Comparison of ENCODE assay signal across 1 cellular context in genomic region chr15:63521405-63522142, GRCh38.
TF ChIP-seq lines count a peak whose summit lies in the region.

No MANE protein-coding gene starts in this region.

TF ChIP-seq in K562, 482 proteins besides CTCF, POLR2A, EP300 and RAD21 (continued from another document):
- TF ChIP-seq SMAD4 (CRISPR knock-in tag; conservative IDR thresholded peaks at IDR 0.05) (0 out of 2 replicates have a peak, but pooled peaks have one; percentile 18), DPF2 (IDR thresholded peaks at IDR 0.05) (0 out of 2 replicates have a peak, but pooled peaks have one; percentile 42), ZNF57 (CRISPR knock-in tag; IDR thresholded peaks at IDR 0.05) (no peak), KDM1A (IDR thresholded peaks at IDR 0.05) (peak; percentile 68 to 81; a peak in 3 of 4 replicates), SNRNP70 (optimal IDR thresholded peaks at IDR 0.05; ENCODE audit: low read depth, low read length) (no peak), SMARCA5 (IDR thresholded peaks at IDR 0.05) (0 out of 2 replicates have a peak, but pooled peaks have one; percentile 45), NR2C1 (IDR thresholded peaks at IDR 0.05) (0 out of 2 replicates have a peak, but pooled peaks have one; percentile 27), NR2C1 (tag; IDR thresholded peaks at IDR 0.05) (no peak), STAT5A (IDR thresholded peaks at IDR 0.05; ENCODE audit: borderline replicate concordance, low read length) (peak; percentile 28; the same call in 1 of the 2 replicates), CTBP1 (IDR thresholded peaks at IDR 0.05; ENCODE audit: borderline replicate concordance) (peak; percentile 58; the same call in 1 of the 2 replicates), BCOR (IDR thresholded peaks at IDR 0.05) (0 out of 2 replicates have a peak, but pooled peaks have one; percentile 27), TCF3 (CRISPR knock-in tag; IDR thresholded peaks at IDR 0.05) (peak; percentile 60), ARID1B (IDR thresholded peaks at IDR 0.05) (peak; percentile 65), ATF7 (IDR thresholded peaks at IDR 0.05) (peak; percentile 43; the same call in 1 of the 2 replicates), FOXM1 (IDR thresholded peaks at IDR 0.05; ENCODE audit: low read depth) (no peak), FOXM1 (CRISPR knock-in tag; IDR thresholded peaks at IDR 0.05; ENCODE audit: low read depth) (no peak), ZEB2 (IDR thresholded peaks at IDR 0.05) (0 out of 2 replicates have a peak, but pooled peaks have one; percentile 37), HDAC2 (IDR thresholded peaks at IDR 0.05) (peak; percentile 45; the same call in 1 of the 2 replicates), SOX6 (IDR thresholded peaks at IDR 0.05) (peak; percentile 50; the same call in 1 of the 2 replicates), MEIS2 (IDR thresholded peaks at IDR 0.05; ENCODE audit: partially characterized antibody) (peak; percentile 34)
